17 cellular contexts compared by ENCODE assay signal in the genomic region with DNA sequence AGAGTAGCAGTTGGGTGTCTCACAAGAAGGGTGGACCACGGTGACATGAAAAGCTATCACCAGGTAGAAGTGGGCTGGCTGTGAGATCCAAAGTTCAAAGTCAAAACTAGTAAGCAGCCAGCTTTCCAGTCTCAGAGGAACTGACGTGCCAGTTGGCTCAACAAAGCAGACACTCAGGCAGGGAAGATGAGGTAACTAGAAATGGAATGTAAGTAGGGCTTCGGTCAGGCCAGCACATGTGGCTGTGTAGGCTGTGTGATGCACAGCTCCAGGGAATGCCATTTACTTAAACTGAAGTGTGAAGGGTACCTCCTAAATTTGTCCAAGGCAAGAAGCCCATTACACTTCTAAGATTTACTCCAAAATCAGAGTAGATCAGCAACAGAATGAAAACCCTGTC. TPM values are rescaled to one million over a fixed set of nuclear protein-coding genes. Genes with fewer than 3 reads are reported as not detected.
DNase-seq lines count a peak whose midpoint lies in the region; ATAC-seq, FAIRE-seq and TF ChIP-seq lines count a peak whose summit lies in the region.
"Had no signal": no experiment of that assay in that cellular context is flagged by ENCODE, and none has a peak within 500 bp of the region (broad histone marks: within the 10 kb centered on the region; RNA-seq: fewer than 3 reads in every experiment).

No MANE protein-coding gene starts in this region.

- ATAC-seq in sciatic nerve, result no peak
- ATAC-seq: stimulated activated naive B cell treated with anti-CD40 and anti-IgM and Interleukin-4, amounts not matched to agents 10 μg/mL and 1 μg/mL and 100 μg/mL, for 72 hours had no signal

- H4K20me1 ChIP-seq in keratinocyte (ENCODE audit: control insufficient read depth, extremely low read depth, insufficient read depth, low read length), result no peaks in the 10 kb centered on the region

- H3K4me2 ChIP-seq in keratinocyte (ENCODE audit: control insufficient read depth, extremely low read depth, insufficient read depth, low read depth, low read length), result peak overlapping the region; percentile 53

- H3K27ac ChIP-seq in keratinocyte (ENCODE audit: control insufficient read depth, insufficient read depth, low read length) (peak overlapping the region; percentile 30), WERI-Rb-1 (no peak overlapping the region)
- H3K27ac ChIP-seq: spleen had no signal

- no peaks in the 10 kb centered on the region for H3K79me2 ChIP-seq in keratinocyte (ENCODE audit: control insufficient read depth, insufficient read depth, low read length)

- DNase-seq in AG04449 (ENCODE audit: low read depth, low spot score) (peak; percentile 40), HS-5 (ENCODE audit: low read depth) (peak; percentile 39), cardiac fibroblast (ENCODE audit: low read depth in 2 of 2) (peak; percentile 52 to 82), keratinocyte (ENCODE audit: low read depth, low spot score) (no peak), sciatic nerve (ENCODE audit: low spot score) (no peak), WERI-Rb-1 (no peak), NK-92 (lab: John Stamatoyannopoulos, UW; ENCODE audit: unreplicated experiment) (no peak)
- DNase-seq in activated CD4-positive, alpha-beta T cell treated with anti-CD3 and anti-CD28 coated beads, Interleukin-2, amount 50 U/mL, for 48 hours, result no peak
- DNase-seq: activated CD4-positive, alpha-beta T cell treated with anti-CD3 and anti-CD28 coated beads for 48 hours; activated T-cell treated with anti-CD3 and anti-CD28 coated beads, Interleukin-2, amount 50 U/mL, for 1 hour; effector memory CD4-positive, alpha-beta T cell; NCI-H146; NCI-H2227 treated with DMSO at 0.1 percent for 48 hours; SHP77 treated with DMSO at 0.1 percent for 48 hours; spleen; stimulated activated naive B cell treated with anti-CD40 and anti-IgM and Interleukin-4, amounts not matched to agents 10 μg/mL and 1 μg/mL and 100 μg/mL, for 72 hours had no signal

- no peaks in the 10 kb centered on the region for H3K27me3 ChIP-seq in keratinocyte (ENCODE audit: control insufficient read depth, extremely low read depth, insufficient read depth, low read length)
- no peaks in the 10 kb centered on the region for H3K27me3 ChIP-seq in WERI-Rb-1 (ENCODE audit: insufficient read depth, low read depth, severe bottlenecking)
- H3K27me3 ChIP-seq: spleen had no signal

- H3K4me1 ChIP-seq in keratinocyte (ENCODE audit: control insufficient read depth, extremely low read depth, insufficient read depth, low read length), result peaks cover 9% of the 10 kb centered on the region
- H3K4me1 ChIP-seq: spleen had no signal

- no peak overlapping the region for H3K9ac ChIP-seq in keratinocyte (ENCODE audit: control insufficient read depth, extremely low read depth, insufficient read depth, low read length)

- H3K4me3 ChIP-seq in AG04449 (ENCODE audit: low read depth, low read length) (no peak overlapping the region), cardiac fibroblast (replicated peaks in 1 of 2; ENCODE audit: low read depth in 2 of 2, low read length in 2 of 2) (no peak overlapping the region), keratinocyte (ENCODE audit: control insufficient read depth in 2 of 3, extremely low read depth in 1 of 3, insufficient read depth in 2 of 3, low read depth in 1 of 3, low read length in 3 of 3) (no peak overlapping the region), WERI-Rb-1 (ENCODE audit: low read depth, low read length) (no peak overlapping the region)
- H3K4me3 ChIP-seq: spleen had no signal

- H3K9me1 ChIP-seq in keratinocyte (ENCODE audit: control insufficient read depth, extremely low read depth, insufficient read depth, low read length), result no peaks in the 10 kb centered on the region

- intact Hi-C loops in sciatic nerve (cut with DNase I), result no loop called here

- dilution Hi-C loops in keratinocyte (cut with MboI; ENCODE audit: extremely low pct_ligation_motif_present, low sequenced_read_pairs), result no loop called here

- TF ChIP-seq CTCF in AG04449 (IDR thresholded peaks at IDR 0.05; ENCODE audit: insufficient read depth, low read length, missing control alignments) (no peak), cardiac fibroblast (IDR thresholded peaks at IDR 0.05; ENCODE audit: low read depth, low read length) (no peak), keratinocyte (optimal IDR thresholded peaks at IDR 0.05 in 1 of 3, IDR thresholded peaks at IDR 0.05 in 1 of 3, conservative IDR thresholded peaks at IDR 0.05 in 1 of 3; ENCODE audit: extremely low read depth in 1 of 3, insufficient read depth in 2 of 3, low read length in 3 of 3) (no peak), WERI-Rb-1 (IDR thresholded peaks at IDR 0.05; ENCODE audit: low read depth, low read length) (no peak)

- POLR2A ChIA-PET in AG04449 (lab: Yijun Ruan, JAX), result no interaction called here

- peak; percentile 92 for FAIRE-seq in keratinocyte (lab: Jason Lieb, UNC)
- FAIRE-seq: islet of Langerhans had no signal

- H3K9me3 ChIP-seq in keratinocyte (ENCODE audit: control insufficient read depth, low read depth, low read length) (no peaks in the 10 kb centered on the region), WERI-Rb-1 (ENCODE audit: severe bottlenecking) (no peaks in the 10 kb centered on the region)

- H3K36me3 ChIP-seq in keratinocyte (ENCODE audit: control insufficient read depth in 2 of 2, extremely low read depth in 1 of 2, insufficient read depth in 2 of 2, low read length in 2 of 2) (no peaks in the 10 kb centered on the region), WERI-Rb-1 (no peaks in the 10 kb centered on the region)
- H3K36me3 ChIP-seq: spleen had no signal

- CTCF ChIA-PET in AG04449 (lab: Yijun Ruan, JAX), result interaction anchor here (1.6 kb wide), 1 partner anchor 27 kb away, joined by 4 read pairs; no protein-coding TSS in a partner anchor

- peak overlapping the region; percentile 98 for H2AFZ ChIP-seq in keratinocyte (ENCODE audit: control insufficient read depth, low read length)

RNA-seq across cellular contexts. Expression of gene PTPRR, which starts 43.6 kb away (rescaled TPM):
- polyA plus RNA-seq in keratinocyte, result 2.9 to 3.1 TPM (median 3.1 TPM) in 3 replicates
- polyA plus RNA-seq in keratinocyte (2011; ENCODE audit: low read depth), result 0.24 TPM
- polyA plus RNA-seq in keratinocyte (2011; cell fraction: cytosol; rRNA removed), result 2.7 and 5.4 TPM in 2 replicates
- 2.5 and 2.9 TPM in 2 replicates for polyA plus RNA-seq in keratinocyte (2011; cell fraction: nucleus; rRNA removed)
- polyA plus RNA-seq in keratinocyte (2012; ENCODE audit: low replicate concordance), result 1.4 and 1.8 TPM in 2 replicates
- 1.1 to 1.4 TPM in 2 of 3 replicates, not detected in the other for polyA minus RNA-seq in keratinocyte
- not detected for polyA minus RNA-seq in keratinocyte (2011; cell fraction: cytosol; rRNA and poly(A)+ RNA removed)
- polyA minus RNA-seq in keratinocyte (2011; cell fraction: nucleus; rRNA and poly(A)+ RNA removed), result 1.8 TPM in 2 replicates
- 0.31 TPM for total RNA-seq in sciatic nerve

Comparison
In these comparisons a context has a peak if more than half of its experiments do, and no peak if none do; other contexts are left out.
1. DNase-seq: peak in AG04449 (single experiment), HS-5 (single experiment) and cardiac fibroblast (2 of 2); none in keratinocyte (single experiment), sciatic nerve (single experiment), activated CD4-positive, alpha-beta T cell treated with anti-CD3 and anti-CD28 coated beads, Interleukin-2, amount 50 U/mL, for 48 hours (0 of 2), WERI-Rb-1 (single experiment) and NK-92 (single experiment).